31 cellular contexts compared by ENCODE assay signal in the genomic region with DNA sequence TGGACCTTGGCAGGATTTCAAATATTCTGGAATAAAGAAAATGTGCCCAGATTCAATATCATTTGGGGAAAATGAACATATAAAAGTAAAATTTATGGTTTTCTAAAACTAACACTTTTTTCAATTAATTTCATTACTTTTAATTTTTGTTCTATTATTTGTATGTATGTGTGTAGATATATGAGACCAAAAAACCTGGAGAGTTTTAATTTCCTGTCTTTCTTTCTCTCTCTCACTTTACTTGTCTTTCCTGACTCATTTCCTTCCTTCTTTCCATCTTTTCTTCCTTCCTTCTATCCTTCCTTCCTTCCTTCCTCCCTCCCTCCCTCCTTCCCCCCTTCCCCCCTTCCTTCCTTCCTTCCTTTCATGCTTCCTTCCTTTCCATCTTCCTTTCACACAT.
"Had no signal": no experiment of that assay in that cellular context is flagged by ENCODE, and none has a peak within 500 bp of the region (broad histone marks: within the 10 kb centered on the region; RNA-seq: fewer than 3 reads in every experiment).

No MANE protein-coding gene starts in this region.

- H3K4me3 ChIP-seq: neural progenitor cell, ovary, psoas muscle, skin epidermis, smooth muscle cell, spleen, suprapubic skin, testis, tibial artery, transverse colon, upper lobe of right lung, vagina had no signal

- H3K27ac ChIP-seq: neural progenitor cell, ovary, parathyroid adenoma, psoas muscle, skin epidermis, spleen, suprapubic skin, testis, tibial artery, transverse colon, upper lobe of right lung, vagina had no signal

- H3K36me3 ChIP-seq: neural progenitor cell, ovary, spleen, suprapubic skin, tibial artery, transverse colon, upper lobe of right lung, vagina had no signal

- H3K4me1 Mint-ChIP-seq: stimulated activated memory B cell treated with anti-CD40 and anti-IgM and Interleukin-4, amounts not matched to agents 10 μg/mL and 1 μg/mL and 100 μg/mL, for 72 hours had no signal

- H3K79me2 ChIP-seq: parathyroid adenoma had no signal

- H3K27me3 ChIP-seq: ovary, suprapubic skin, testis, tibial artery, transverse colon, upper lobe of right lung, vagina had no signal

- H3K36me3 Mint-ChIP-seq: natural killer cell; neural progenitor cell; stimulated activated memory B cell treated with anti-CD40 and anti-IgM and Interleukin-4, amounts not matched to agents 10 μg/mL and 1 μg/mL and 100 μg/mL, for 72 hours; type B pancreatic cell had no signal

- H3K4me3 Mint-ChIP-seq: natural killer cell; nephron; neural progenitor cell; stimulated activated memory B cell treated with anti-CD40 and anti-IgM and Interleukin-4, amounts not matched to agents 10 μg/mL and 1 μg/mL and 100 μg/mL, for 72 hours; stimulated activated naive CD8-positive, alpha-beta T cell treated with anti-CD3 and anti-CD28 coated beads, Interleukin-15, amount 100 ng/mL, for 72 hours; type B pancreatic cell had no signal

- DNase-seq: natural killer cell; occipital lobe; ovary; posterior cingulate gyrus; psoas muscle; right cardiac atrium; spleen; stimulated activated CD4-positive, alpha-beta T cell treated with anti-CD3 and anti-CD28 coated beads, Interleukin-12 subunit alpha, Interleukin-12 subunit beta, amount 100 ng/mL, for 4 hours; stimulated activated CD4-positive, alpha-beta T cell treated with anti-CD3 and anti-CD28 coated beads, Interleukin-1b, Interleukin-23, amount 100 ng/mL, for 48 hours; stimulated activated CD4-positive, alpha-beta T cell treated with anti-CD3 and anti-CD28 coated beads, Interleukin-4, amount 100 ng/mL, for 1 hour; stimulated activated CD4-positive, alpha-beta T cell treated with anti-CD3 and anti-CD28 coated beads, Interleukin-4, amount 100 ng/mL, for 4 hours; stimulated activated CD8-positive, alpha-beta memory T cell treated with anti-CD3 and anti-CD28 coated beads, Interleukin-4, amount 100 ng/mL, for 48 hours; stimulated activated naive CD4-positive, alpha-beta T cell; stimulated activated naive CD8-positive, alpha-beta T cell treated with anti-CD3 and anti-CD28 coated beads, Interleukin-15, amount 100 ng/mL, for 72 hours; stimulated activated naive CD8-positive, alpha-beta T cell treated with anti-CD3 and anti-CD28 coated beads, Interleukin-15, Interleukin-2, amounts not matched to agents 100 U/mL and 50 U/mL, for 24 hours; substantia nigra; testis; tibial artery; transverse colon; upper lobe of right lung had no signal

- H3K4me2 ChIP-seq: neural progenitor cell, smooth muscle cell had no signal

- H3K9me3 Mint-ChIP-seq: natural killer cell, nephron had no signal

- H3K9ac ChIP-seq: neural progenitor cell, parathyroid adenoma had no signal

- H3K9me3 ChIP-seq: ovary, psoas muscle, suprapubic skin, testis, tibial artery, transverse colon, upper lobe of right lung, vagina had no signal

- H3K27me3 Mint-ChIP-seq: stimulated activated memory B cell treated with anti-CD40 and anti-IgM and Interleukin-4, amounts not matched to agents 10 μg/mL and 1 μg/mL and 100 μg/mL, for 72 hours; stimulated activated naive CD8-positive, alpha-beta T cell treated with anti-CD3 and anti-CD28 coated beads, Interleukin-15, amount 100 ng/mL, for 72 hours had no signal

- H3K27ac Mint-ChIP-seq: natural killer cell; nephron; neural progenitor cell; progenitor cell of endocrine pancreas; stimulated activated memory B cell treated with anti-CD40 and anti-IgM and Interleukin-4, amounts not matched to agents 10 μg/mL and 1 μg/mL and 100 μg/mL, for 72 hours; stimulated activated naive CD8-positive, alpha-beta T cell treated with anti-CD3 and anti-CD28 coated beads, Interleukin-15, amount 100 ng/mL, for 72 hours; type B pancreatic cell had no signal

- ATAC-seq: natural killer cell; psoas muscle; right cardiac atrium; sciatic nerve; stimulated activated memory B cell treated with anti-CD40 and anti-IgM and Interleukin-4, amounts not matched to agents 10 μg/mL and 1 μg/mL and 100 μg/mL, for 72 hours; stimulated activated naive CD8-positive, alpha-beta T cell treated with anti-CD3 and anti-CD28 coated beads, Interleukin-15, amount 100 ng/mL, for 72 hours; stimulated activated naive CD8-positive, alpha-beta T cell treated with anti-CD3 and anti-CD28 coated beads, Interleukin-15, Interleukin-2, amounts not matched to agents 100 U/mL and 50 U/mL, for 24 hours; upper lobe of right lung had no signal

- H2AFZ ChIP-seq: neural progenitor cell, parathyroid adenoma had no signal

- H3K4me1 ChIP-seq: parathyroid adenoma, psoas muscle, spleen, transverse colon had no signal
